Comparison of ENCODE assay signal across 8 cellular contexts in the genomic region with DNA sequence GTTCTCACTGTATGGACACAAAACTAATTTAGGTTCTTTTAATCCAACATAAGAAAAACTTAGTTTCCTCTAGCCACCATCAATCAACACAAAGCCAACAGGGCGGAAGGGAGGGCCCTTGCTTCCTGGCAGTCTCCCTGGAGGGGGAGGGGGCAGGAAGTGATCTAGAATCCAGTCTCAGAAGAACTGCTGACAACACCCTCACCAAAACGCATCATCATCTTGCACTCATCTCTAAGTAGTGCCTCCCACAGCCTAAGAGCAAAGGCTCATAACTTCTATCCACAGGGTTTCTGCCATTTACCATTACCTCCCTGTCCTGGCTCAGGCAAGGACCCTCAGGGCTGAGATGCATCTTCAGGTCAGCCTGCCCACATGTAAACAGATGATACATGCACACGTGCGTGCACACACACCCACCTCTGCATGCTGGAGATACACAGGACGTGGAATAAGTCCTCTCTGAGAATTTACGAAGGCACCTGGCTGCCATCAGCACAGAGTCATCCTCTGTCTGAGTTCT. TPM values are rescaled to one million over a fixed set of nuclear protein-coding genes. Genes with fewer than 3 reads are reported as not detected.
DNase-seq lines count a peak whose midpoint lies in the region; ATAC-seq and TF ChIP-seq lines count a peak whose summit lies in the region.

No MANE protein-coding gene starts in this region.

- H3K36me3 ChIP-seq in KMS-11 (ENCODE audit: insufficient read depth) (no peaks in the 10 kb centered on the region), fibroblast of lung (ENCODE audit: control insufficient read depth, insufficient read depth, low read length) (no peaks in the 10 kb centered on the region), SJCRH30 (no peaks in the 10 kb centered on the region)

- peak overlapping the region; percentile 97 for H3K27ac Mint-ChIP-seq in activated CD4-positive, alpha-beta memory T cell treated with anti-CD3 and anti-CD28 coated beads for 36 hours

- H3K4me1 Mint-ChIP-seq in activated CD4-positive, alpha-beta memory T cell treated with anti-CD3 and anti-CD28 coated beads for 36 hours (ENCODE audit: low read depth), result peaks cover 77% of the 10 kb centered on the region

- H3K9me3 Mint-ChIP-seq in activated CD4-positive, alpha-beta memory T cell treated with anti-CD3 and anti-CD28 coated beads for 36 hours, result no peaks in the 10 kb centered on the region

- H3K27ac ChIP-seq in KMS-11 (peak overlapping the region; percentile 55), fibroblast of lung (ENCODE audit: insufficient read depth, low read length) (no peak overlapping the region), SJCRH30 (no peak overlapping the region)

- no peak for TF ChIP-seq CTCF in KMS-11 (conservative IDR thresholded peaks at IDR 0.05; ENCODE audit: low read depth, low read length)
- no peak for TF ChIP-seq CTCF in fibroblast of lung (conservative IDR thresholded peaks at IDR 0.05 in 1 of 2, IDR thresholded peaks at IDR 0.05 in 1 of 2; ENCODE audit: low read depth in 1 of 2, low read length in 2 of 2)

- no peaks in the 10 kb centered on the region for H3K36me3 Mint-ChIP-seq in activated CD4-positive, alpha-beta memory T cell treated with anti-CD3 and anti-CD28 coated beads for 36 hours

- H3K79me2 ChIP-seq in KMS-11 (ENCODE audit: insufficient read depth, low read depth) (no peaks in the 10 kb centered on the region), fibroblast of lung (ENCODE audit: control insufficient read depth, insufficient read depth, low read length) (no peaks in the 10 kb centered on the region)

- H3K9me3 ChIP-seq in fibroblast of lung (ENCODE audit: control insufficient read depth, insufficient read depth, low read depth, low read length) (no peaks in the 10 kb centered on the region), SJCRH30 (replicated peaks) (no peaks in the 10 kb centered on the region)

- intact Hi-C loops in activated CD4-positive, alpha-beta memory T cell treated with anti-CD3 and anti-CD28 coated beads for 36 hours (cut with micrococcal nuclease), result loop anchor here (2.0 to 5.0 kb wide), 2 partner anchors 21 to 96 kb away; partner anchors contain the start of gene HIVEP3

- H3K4me3 ChIP-seq in KMS-11 (IDR thresholded peaks at IDR 0.05; ENCODE audit: insufficient read depth, low read depth, low read length) (no peak overlapping the region), fibroblast of lung (replicated peaks in 1 of 4; ENCODE audit: control extremely low read depth in 1 of 4, insufficient read depth in 1 of 4, low read depth in 3 of 4, low read length in 4 of 4) (no peak overlapping the region), SJCRH30 (no peak overlapping the region)

- peak overlapping the region; percentile 65 for H3K4me3 Mint-ChIP-seq in activated CD4-positive, alpha-beta memory T cell treated with anti-CD3 and anti-CD28 coated beads for 36 hours

- no peak overlapping the region for H3K9ac ChIP-seq in KMS-11
- H3K9ac ChIP-seq in fibroblast of lung (ENCODE audit: insufficient read depth, low read length), result no peak overlapping the region

- H3K27me3 ChIP-seq in KMS-11 (ENCODE audit: insufficient read depth, low read depth) (no peaks in the 10 kb centered on the region), fibroblast of lung (ENCODE audit: control insufficient read depth, insufficient read depth, low read length) (no peaks in the 10 kb centered on the region), SJCRH30 (no peaks in the 10 kb centered on the region)

- H3K4me1 ChIP-seq in KMS-11 (ENCODE audit: low read depth, poor library complexity, severe bottlenecking) (peaks cover 23% of the 10 kb centered on the region), fibroblast of lung (ENCODE audit: control insufficient read depth, extremely low read depth, insufficient read depth, low read length) (peaks cover 22% of the 10 kb centered on the region), SJCRH30 (peaks cover 25% of the 10 kb centered on the region)

- ATAC-seq in HG02852 (IDR thresholded peaks at IDR 0.05; ENCODE audit: unreplicated experiment), result no peak

- H3K27me3 Mint-ChIP-seq in activated CD4-positive, alpha-beta memory T cell treated with anti-CD3 and anti-CD28 coated beads for 36 hours, result no peaks in the 10 kb centered on the region

- H4K20me1 ChIP-seq in KMS-11 (ENCODE audit: insufficient read depth) (no peaks in the 10 kb centered on the region), fibroblast of lung (ENCODE audit: control insufficient read depth, extremely low read depth, insufficient read depth, low read length) (no peaks in the 10 kb centered on the region)

- DNase-seq in activated CD4-positive, alpha-beta memory T cell treated with anti-CD3 and anti-CD28 coated beads for 36 hours, result peak; percentile 91
- peak; percentile 69 to 78 for DNase-seq in fibroblast of lung (ENCODE audit: low read depth in 2 of 2)
- DNase-seq in stimulated activated CD4-positive, alpha-beta T cell treated with anti-CD3 and anti-CD28 coated beads, TNF-alpha, amount 100 ng/mL, for 24 hours (ENCODE audit: low read depth in 3 of 3), result peak; percentile 47 to 56 (median 54)
- DNase-seq in SHP77 (lab: John Stamatoyannopoulos, UW), result no peak
- DNase-seq in SJCRH30, result no peak
- DNase-seq in anterior cingulate cortex (lab: John Stamatoyannopoulos, UW), result no peak

- POLR2A ChIA-PET in activated CD4-positive, alpha-beta memory T cell treated with anti-CD3 and anti-CD28 coated beads for 36 hours (lab: Charles Lee), result interaction anchor here (1.6 kb wide), 1 partner anchor 11 kb away, joined by 5 read pairs; no protein-coding TSS in a partner anchor

- CTCF ChIA-PET in activated CD4-positive, alpha-beta memory T cell treated with anti-CD3 and anti-CD28 coated beads for 36 hours (lab: Charles Lee), result interaction anchor here (1.0 kb wide), 1 partner anchor 948 kb away, joined by 3 read pairs; the partner anchor contains the start of gene ZNF691

- H3K4me2 ChIP-seq in KMS-11, result peak overlapping the region; percentile 44
- no peak overlapping the region for H3K4me2 ChIP-seq in fibroblast of lung (ENCODE audit: extremely low read depth, insufficient read depth, low read length)

- peak overlapping the region; percentile 72 for H2AFZ ChIP-seq in KMS-11 (ENCODE audit: low read depth)
- H2AFZ ChIP-seq in fibroblast of lung (ENCODE audit: low read length), result no peak overlapping the region

RNA-seq across cellular contexts. Expression of gene HIVEP3, which starts 20.5 kb away (rescaled TPM):
- 10 to 100 TPM; 25.3 to 26.2 TPM for total RNA-seq in activated CD4-positive, alpha-beta memory T cell treated with anti-CD3 and anti-CD28 coated beads for 36 hours
- 0.51 and 0.83 TPM in 2 replicates for total RNA-seq in fibroblast of lung
- 2.1 and 3.2 TPM in 2 replicates for polyA plus RNA-seq in fibroblast of lung
- polyA plus RNA-seq in fibroblast of lung (2012), result 1.1 and 2.9 TPM in 2 replicates
- 3.1 and 5.3 TPM in 2 replicates for polyA minus RNA-seq in fibroblast of lung (ENCODE audit: low replicate concordance)
- total RNA-seq in SJCRH30 (2014; rRNA removed; shearing (Covaris generic)), result 2.5 and 2.8 TPM in 2 replicates

Comparison
In these comparisons a context has a peak if more than half of its experiments do, and no peak if none do; other contexts are left out.
1. DNase-seq: peak in activated CD4-positive, alpha-beta memory T cell treated with anti-CD3 and anti-CD28 coated beads for 36 hours (single experiment), fibroblast of lung (2 of 2) and stimulated activated CD4-positive, alpha-beta T cell treated with anti-CD3 and anti-CD28 coated beads, TNF-alpha, amount 100 ng/mL, for 24 hours (3 of 3); none in SHP77 (0 of 2), SJCRH30 (0 of 2) and anterior cingulate cortex (0 of 58).